ENCODE assay signal across 8 cellular contexts in genomic region chr6:136822379-136823127, GRCh38. TPM values are rescaled to one million over a fixed set of nuclear protein-coding genes. Genes with fewer than 3 reads are reported as not detected.
DNase-seq lines count a peak whose midpoint lies in the region; ATAC-seq and TF ChIP-seq lines count a peak whose summit lies in the region.

Gene PEX7 (plus strand): TSS chr6:136822592. CDS start chr6:136822666, 74 bp downstream.

- peak within 1 kb of the TSS; percentile 77 for H3K27ac ChIP-seq in smooth muscle cell (ENCODE audit: low read depth)

- peaks cover 13% of the 10 kb centered on the region for H3K4me1 Mint-ChIP-seq in WTC11
- peaks cover 11 to 22% of the 10 kb centered on the region in 2 donors for H3K4me1 Mint-ChIP-seq in immature natural killer cell

- no peaks in the 10 kb centered on the region for H3F3A ChIP-seq in smooth muscle cell (ENCODE audit: low read depth)

- H2AFZ ChIP-seq in smooth muscle cell (ENCODE audit: low read depth): peak within 1 kb of the TSS; percentile 100

- peak within 1 kb of the TSS; percentile 95 for H3K4me2 ChIP-seq in smooth muscle cell

- POLR2A ChIA-PET in WTC11 (lab: Charles Lee): interaction anchor here (0.6 to 1.6 kb wide), 2 partner anchors 9 to 300 kb away, joined by 3 to 4 read pairs; no protein-coding TSS in a partner anchor

- peaks cover 28% of the 10 kb centered on the region for H3K36me3 Mint-ChIP-seq in WTC11
- peaks cover 4 to 11% (median 11%) of the 10 kb centered on the region in 3 donors for H3K36me3 Mint-ChIP-seq in immature natural killer cell

- peaks cover 3% of the 10 kb centered on the region for H3K36me3 ChIP-seq in smooth muscle cell (ENCODE audit: low read depth)

- ATAC-seq in GM18907 (IDR thresholded peaks at IDR 0.05; ENCODE audit: unreplicated experiment): peak; percentile 98
- ATAC-seq in HG03139 (IDR thresholded peaks at IDR 0.05; ENCODE audit: unreplicated experiment): peak; percentile 93
- peak; percentile 95 for ATAC-seq in WTC11

- 3% methylated on average over 36 of the region's 78 CpGs for WGBS in smooth muscle cell (ENCODE audit: low lambda C conversion rate)

- H3K9me3 Mint-ChIP-seq in WTC11 (no peaks in the 10 kb centered on the region), immature natural killer cell (no peaks in the 10 kb centered on the region)

- H3K27ac Mint-ChIP-seq in WTC11 (peak within 1 kb of the TSS; percentile 71), immature natural killer cell (peak within 1 kb of the TSS; percentile 89 to 97 (median 93))

- TF ChIP-seq CTCF in AG09309 (IDR thresholded peaks at IDR 0.05; ENCODE audit: control insufficient read depth, insufficient read depth, low read depth, low read length, missing control alignments): peak; percentile 76
- peak; percentile 70 for TF ChIP-seq CTCF in WTC11 (IDR thresholded peaks at IDR 0.05)
- TF ChIP-seq CTCF in cardiac fibroblast (IDR thresholded peaks at IDR 0.05; ENCODE audit: low read depth, low read length): peak; percentile 74
- TF ChIP-seq CTCF in smooth muscle cell (IDR thresholded peaks at IDR 0.05; ENCODE audit: borderline replicate concordance, insufficient read depth, poor library complexity, severe bottlenecking): peak; percentile 59

- no peaks in the 10 kb centered on the region for H3K9me3 ChIP-seq in smooth muscle cell (replicated peaks; ENCODE audit: low read depth)

- peak; percentile 53 for DNase-seq in AG09309 (ENCODE audit: low read depth)
- peak; percentile 88 for DNase-seq in NCI-H2196 (lab: John Stamatoyannopoulos, UW; ENCODE audit: unreplicated experiment)
- DNase-seq in WTC11 (ENCODE audit: low spot score): peak; percentile 88
- DNase-seq in cardiac fibroblast (ENCODE audit: low read depth in 2 of 2): peak; percentile 93
- peak; percentile 91 to 92 (median 91) for DNase-seq in immature natural killer cell
- peak; percentile 80 for DNase-seq in smooth muscle cell (lab: John Stamatoyannopoulos, UW; ENCODE audit: unreplicated experiment)

- H3K27me3 Mint-ChIP-seq in WTC11 (ENCODE audit: low read depth): peaks cover 34% of the 10 kb centered on the region
- peaks cover 0 to 8% (median 2%) of the 10 kb centered on the region in 3 donors for H3K27me3 Mint-ChIP-seq in immature natural killer cell (ENCODE audit: low read depth in 3 of 3)

- H3K4me1 ChIP-seq in smooth muscle cell (ENCODE audit: low read depth): no peaks in the 10 kb centered on the region

- no peaks in the 10 kb centered on the region for H4K20me1 ChIP-seq in smooth muscle cell (ENCODE audit: low read depth)

- H3K4me3 ChIP-seq in AG09309 (ENCODE audit: control insufficient read depth, low read depth, low read length) (peak within 1 kb of the TSS; percentile 76), cardiac fibroblast (replicated peaks in 1 of 2; ENCODE audit: low read depth in 2 of 2, low read length in 2 of 2) (peak within 1 kb of the TSS; percentile 70 to 79), smooth muscle cell (peak within 1 kb of the TSS; percentile 83)

- H3K27me3 ChIP-seq in smooth muscle cell (ENCODE audit: low read depth): peaks cover 22% of the 10 kb centered on the region

- no peaks in the 10 kb centered on the region for H3K79me2 ChIP-seq in smooth muscle cell (ENCODE audit: low read depth)

- CTCF ChIA-PET in WTC11 (lab: Charles Lee): interaction anchor here (0.9 to 2.0 kb wide), 6 partner anchors 28 to 204 kb away, joined by 3 to 8 read pairs (median 4); partner anchors contain the start of gene MAP3K5

- H3K4me3 Mint-ChIP-seq in WTC11: peak within 1 kb of the TSS; percentile 84
- H3K4me3 Mint-ChIP-seq in immature natural killer cell: peak within 1 kb of the TSS; percentile 90 to 97 (median 93)

- peak within 1 kb of the TSS; percentile 82 for H3K9ac ChIP-seq in smooth muscle cell (ENCODE audit: low read depth)

TF ChIP-seq in WTC11, 78 proteins besides CTCF, POLR2A, EP300 and RAD21 (continues in another document):
- TF ChIP-seq PRRX2 (CRISPR knock-in tag; IDR thresholded peaks at IDR 0.05): no peak
- TF ChIP-seq ZNF396 (CRISPR knock-in tag; IDR thresholded peaks at IDR 0.05; ENCODE audit: borderline replicate concordance): no peak
- TF ChIP-seq ZNF512 (CRISPR knock-in tag; IDR thresholded peaks at IDR 0.05; ENCODE audit: borderline replicate concordance): no peak
- no peak for TF ChIP-seq JUN (CRISPR knock-in tag; IDR thresholded peaks at IDR 0.05)
- TF ChIP-seq NFE2L1 (CRISPR knock-in tag; IDR thresholded peaks at IDR 0.05): no peak
- TF ChIP-seq ATF3 (CRISPR knock-in tag; conservative IDR thresholded peaks at IDR 0.05): no peak
- no peak for TF ChIP-seq GRHL2 (CRISPR knock-in tag; IDR thresholded peaks at IDR 0.05; ENCODE audit: insufficient replicate concordance, severe bottlenecking)
- no peak for TF ChIP-seq JAZF1 (CRISPR knock-in tag; IDR thresholded peaks at IDR 0.05)
- no peak for TF ChIP-seq GTF2I (CRISPR knock-in tag; conservative IDR thresholded peaks at IDR 0.05)
- no peak for TF ChIP-seq ATF2 (CRISPR knock-in tag; IDR thresholded peaks at IDR 0.05; ENCODE audit: borderline replicate concordance, low read depth)
- peak; percentile 98 for TF ChIP-seq USF2 (CRISPR knock-in tag; IDR thresholded peaks at IDR 0.05)
- TF ChIP-seq TEAD1 (CRISPR knock-in tag; IDR thresholded peaks at IDR 0.05): peak; percentile 80
- no peak; the same call in 1 of the 2 replicates for TF ChIP-seq CBFB (CRISPR knock-in tag; IDR thresholded peaks at IDR 0.05; ENCODE audit: low read depth)
- TF ChIP-seq ZNF423 (CRISPR knock-in tag; IDR thresholded peaks at IDR 0.05): no peak
- peak; percentile 83 for TF ChIP-seq CREM (CRISPR knock-in tag; IDR thresholded peaks at IDR 0.05)
- no peak for TF ChIP-seq ERG (CRISPR knock-in tag; IDR thresholded peaks at IDR 0.05)
- no peak for TF ChIP-seq TP53 (CRISPR knock-in tag; IDR thresholded peaks at IDR 0.05)
- no peak for TF ChIP-seq NFATC4 (CRISPR knock-in tag; IDR thresholded peaks at IDR 0.05)
- TF ChIP-seq ZNF138 (CRISPR knock-in tag; conservative IDR thresholded peaks at IDR 0.05): peak; percentile 85
- 0 out of 2 replicates have a peak, but pooled peaks have one; percentile 68 for TF ChIP-seq NR3C1 (CRISPR knock-in tag; conservative IDR thresholded peaks at IDR 0.05; ENCODE audit: low read depth)
- TF ChIP-seq SOX15 (CRISPR knock-in tag; IDR thresholded peaks at IDR 0.05): no peak
- peak; percentile 80 for TF ChIP-seq ETV6 (CRISPR knock-in tag; IDR thresholded peaks at IDR 0.05)
- no peak for TF ChIP-seq NR1H2 (CRISPR knock-in tag; IDR thresholded peaks at IDR 0.05)

RNA-seq across cellular contexts. Expression of gene PEX7, which starts in this region (rescaled TPM):
- total RNA-seq in WTC11 (2021) (9.8 to 12.1 TPM (median 11.8 TPM) in 3 replicates), smooth muscle cell (5.6 and 10.3 TPM in 2 replicates)
- polyA plus RNA-seq in immature natural killer cell (1 to 10 TPM; 2.2 to 3.9 (median 2.9) TPM), smooth muscle cell (13.3 and 14.4 TPM in 2 replicates)

Comparison
In these comparisons a context has a peak if more than half of its experiments do, and no peak if none do; other contexts are left out.
1. Peak in every context shown above with its lines: DNase-seq, ATAC-seq, H3K4me3 ChIP-seq and H3K27ac ChIP-seq.